ENCODE assay signal across 3 cellular contexts in genomic region chr3:143653935-143654334, GRCh38.
A peak's percentile ranks its signal among the peaks of the same experiment; 100 is the strongest.
TF ChIP-seq lines count a peak whose summit lies in the region.

No MANE protein-coding gene starts in this region.

TF ChIP-seq in A549, 52 proteins besides CTCF, POLR2A, EP300 and RAD21:
- TF ChIP-seq EHMT2 (IDR thresholded peaks at IDR 0.05; ENCODE audit: low read depth): no peak
- TF ChIP-seq ZSCAN20 (CRISPR knock-in tag; IDR thresholded peaks at IDR 0.05): no peak
- TF ChIP-seq MAFK (IDR thresholded peaks at IDR 0.05; ENCODE audit: partially characterized antibody): peak; percentile 94
- no peak for TF ChIP-seq CHD4 (IDR thresholded peaks at IDR 0.05; ENCODE audit: borderline replicate concordance)
- no peak for TF ChIP-seq MYC (IDR thresholded peaks at IDR 0.05; ENCODE audit: borderline replicate concordance, low read length)
TF ChIP-seq in A549: peak in this region for 1.

TF ChIP-seq in IMR-90, 13 proteins besides CTCF, POLR2A, EP300 and RAD21:
- TF ChIP-seq MAFK (IDR thresholded peaks at IDR 0.05; ENCODE audit: low read depth, low read length) (peak; percentile 91), USF2 (IDR thresholded peaks at IDR 0.05; ENCODE audit: low read depth, low read length) (no peak)
TF ChIP-seq in IMR-90: peak in this region for 1.

TF ChIP-seq in H1, 55 proteins besides CTCF, POLR2A, EP300 and RAD21:
- peak; percentile 18; the same call in 1 of the 2 replicates for TF ChIP-seq MAFK (IDR thresholded peaks at IDR 0.05; ENCODE audit: low read depth, low read length)
- TF ChIP-seq KDM1A (IDR thresholded peaks at IDR 0.05; ENCODE audit: borderline replicate concordance, low read length): no peak
